ENCODE assay signal across 15 cellular contexts in genomic region chr16:65044861-65045260, GRCh38.
DNase-seq lines count a peak whose midpoint lies in the region; FAIRE-seq and TF ChIP-seq lines count a peak whose summit lies in the region.
"Had no signal": no experiment of that assay in that cellular context is flagged by ENCODE, and none has a peak within 500 bp of the region (broad histone marks: within the 10 kb centered on the region; RNA-seq: fewer than 3 reads in every experiment).

No MANE protein-coding gene starts in this region.

- no peak overlapping the region for H3K4me3 ChIP-seq in skeletal muscle cell (ENCODE audit: low read depth, low read length)
- H3K4me3 ChIP-seq in A673 (ENCODE audit: low read depth, low read length, poor library complexity, severe bottlenecking), result no peak overlapping the region
- H3K4me3 ChIP-seq: adrenal gland, MG63, thoracic aorta had no signal

- H3K9me3 ChIP-seq in A673 (ENCODE audit: low read depth, low read length, poor library complexity, severe bottlenecking), result no peaks in the 10 kb centered on the region
- H3K9me3 ChIP-seq: adrenal gland, MG63, thoracic aorta had no signal

- intact Hi-C loops in A673 (cut with micrococcal nuclease; ENCODE audit: unreplicated experiment), result no loop called here

- FAIRE-seq in GM12892 (lab: Jason Lieb, UNC), result no peak
- FAIRE-seq: islet of Langerhans had no signal

- CTCF ChIA-PET in A673 (lab: Charles Lee), result no interaction called here

- no peaks in the 10 kb centered on the region for H3K27me3 ChIP-seq in A673 (replicated peaks; ENCODE audit: insufficient read depth, low read depth, low read length, poor library complexity)
- H3K27me3 ChIP-seq: adrenal gland, MG63 had no signal

- POLR2A ChIA-PET in A673 (lab: Charles Lee; ENCODE audit: low non-redundant PET), result no interaction called here

- TF ChIP-seq CTCF in A673 (conservative IDR thresholded peaks at IDR 0.05; ENCODE audit: low read depth, low read length), result no peak

- H3K36me3 ChIP-seq in A673 (ENCODE audit: insufficient read depth, low read length, poor library complexity, severe bottlenecking), result peaks cover 82% of the 10 kb centered on the region
- H3K36me3 ChIP-seq: adrenal gland, MG63 had no signal

- H3K27ac ChIP-seq in A673 (ENCODE audit: low read depth, low read length, poor library complexity, severe bottlenecking), result no peak overlapping the region
- H3K27ac ChIP-seq: adrenal gland had no signal

- no peak for TF ChIP-seq POLR2A in GM12892 (IDR thresholded peaks at IDR 0.05; ENCODE audit: low read depth, low read length)

- BruUV-seq in A673 (replicated peaks; lab: Mats Ljungman, UMichigan), result no TSS peak

- peaks cover 4% of the 10 kb centered on the region for H3K4me1 ChIP-seq in A673 (ENCODE audit: insufficient read depth, low read length, poor library complexity, severe bottlenecking)
- H3K4me1 ChIP-seq: adrenal gland had no signal

- DNase-seq in EL (peak; percentile 83), amniotic epithelial cell (ENCODE audit: low read depth) (peak; percentile 90), fibroblast of peridontal ligament (ENCODE audit: extremely low read depth) (peak; percentile 86), skeletal muscle cell (ENCODE audit: low read depth) (peak; percentile 76), A673 (ENCODE audit: low spot score) (no peak), GM12892 (ENCODE audit: insufficient read length) (no peak), DMS 273 (lab: John Stamatoyannopoulos, UW; ENCODE audit: unreplicated experiment) (no peak), NCI-H82 treated with DMSO at 0.1 percent for 48 hours (lab: John Stamatoyannopoulos, UW; ENCODE audit: unreplicated experiment) (no peak)
- DNase-seq: activated T-cell treated with anti-CD3 and anti-CD28 coated beads, Interleukin-2, amount 50 U/mL, for 24 hours; adrenal gland; MG63; NCI-H2081; NCI-H748 treated with DMSO at 0.1 percent for 48 hours had no signal

Comparison
In these comparisons a context has a peak if more than half of its experiments do, and no peak if none do; other contexts are left out.
1. DNase-seq: peak in EL (single experiment), amniotic epithelial cell (single experiment), fibroblast of peridontal ligament (single experiment) and skeletal muscle cell (single experiment); none in A673 (single experiment), GM12892 (single experiment), DMS 273 (single experiment) and NCI-H82 treated with DMSO at 0.1 percent for 48 hours (single experiment).